1 cellular context compared by ENCODE assay signal in genomic region chrX:150693782-150694574, GRCh38.
A peak's percentile ranks its signal among the peaks of the same experiment; 100 is the strongest.
TF ChIP-seq lines count a peak whose summit lies in the region.

No MANE protein-coding gene starts in this region.

TF ChIP-seq in HEK293, 187 proteins besides CTCF, POLR2A, EP300 and RAD21 (continued from another document and continues in another):
- TF ChIP-seq ZNF280D (tag by site-specific recombination; IDR thresholded peaks at IDR 0.05) (no peak), ZBTB6 (tag by site-specific recombination; IDR thresholded peaks at IDR 0.05) (no peak), GFI1B (tag by site-specific recombination; IDR thresholded peaks at IDR 0.05) (no peak), ZNF658 (tag by site-specific recombination; IDR thresholded peaks at IDR 0.05) (no peak), ZNF26 (tag by site-specific recombination; IDR thresholded peaks at IDR 0.05) (no peak), PATZ1 (tag by site-specific recombination; IDR thresholded peaks at IDR 0.05) (peak; percentile 68), ZIC2 (tag by site-specific recombination; IDR thresholded peaks at IDR 0.05) (peak; percentile 37; the same call in 1 of the 2 replicates), ZNF621 (tag by site-specific recombination; IDR thresholded peaks at IDR 0.05) (no peak), ZNF747 (tag by site-specific recombination; IDR thresholded peaks at IDR 0.05) (no peak), ZNF266 (tag by site-specific recombination; IDR thresholded peaks at IDR 0.05; ENCODE audit: low read depth) (no peak), ZBTB44 (tag by site-specific recombination; IDR thresholded peaks at IDR 0.05) (no peak), ZNF157 (tag by site-specific recombination; IDR thresholded peaks at IDR 0.05) (no peak), ZNF324 (tag by site-specific recombination; IDR thresholded peaks at IDR 0.05) (no peak), KLF9 (tag by site-specific recombination; IDR thresholded peaks at IDR 0.05; ENCODE audit: low read depth) (no peak), ZNF155 (tag by site-specific recombination; IDR thresholded peaks at IDR 0.05) (no peak), ZNF48 (tag by site-specific recombination; IDR thresholded peaks at IDR 0.05) (no peak), ZNF785 (tag by site-specific recombination; IDR thresholded peaks at IDR 0.05) (no peak), ZNF610 (tag by site-specific recombination; IDR thresholded peaks at IDR 0.05; ENCODE audit: borderline replicate concordance) (no peak), ZNF596 (tag by site-specific recombination; IDR thresholded peaks at IDR 0.05) (no peak), ZNF704 (tag by site-specific recombination; IDR thresholded peaks at IDR 0.05) (no peak), ZNF776 (tag by site-specific recombination; IDR thresholded peaks at IDR 0.05; ENCODE audit: borderline replicate concordance) (no peak), ZNF175 (tag by site-specific recombination; IDR thresholded peaks at IDR 0.05) (no peak), IKZF3 (tag by site-specific recombination; IDR thresholded peaks at IDR 0.05) (no peak), ZNF302 (tag by site-specific recombination; IDR thresholded peaks at IDR 0.05; ENCODE audit: low read depth) (no peak), HIC1 (tag by site-specific recombination; IDR thresholded peaks at IDR 0.05) (0 out of 2 replicates have a peak, but pooled peaks have one; percentile 40), ZNF148 (tag by site-specific recombination; IDR thresholded peaks at IDR 0.05; ENCODE audit: borderline replicate concordance) (no peak), ZNF513 (tag by site-specific recombination; IDR thresholded peaks at IDR 0.05) (no peak), REPIN1 (tag by site-specific recombination; IDR thresholded peaks at IDR 0.05; ENCODE audit: low read depth) (no peak), ZNF521 (tag by site-specific recombination; IDR thresholded peaks at IDR 0.05) (no peak), ZNF664 (tag by site-specific recombination; IDR thresholded peaks at IDR 0.05) (no peak), EGR2 (tag by site-specific recombination; IDR thresholded peaks at IDR 0.05; ENCODE audit: low read depth) (no peak), ZNF114 (tag by site-specific recombination; IDR thresholded peaks at IDR 0.05) (no peak), OSR2 (tag by site-specific recombination; IDR thresholded peaks at IDR 0.05) (no peak), BCL11B (tag by site-specific recombination; IDR thresholded peaks at IDR 0.05; ENCODE audit: low read depth) (no peak), ZNF311 (tag by site-specific recombination; IDR thresholded peaks at IDR 0.05; ENCODE audit: borderline replicate concordance) (no peak), ZSCAN16 (tag by site-specific recombination; IDR thresholded peaks at IDR 0.05) (no peak), ZNF214 (tag by site-specific recombination; IDR thresholded peaks at IDR 0.05; ENCODE audit: borderline replicate concordance) (no peak), ZBTB10 (tag by site-specific recombination; IDR thresholded peaks at IDR 0.05) (peak; percentile 36; the same call in 1 of the 2 replicates), YY2 (tag by site-specific recombination; IDR thresholded peaks at IDR 0.05) (no peak), ZNF580 (tag by site-specific recombination; IDR thresholded peaks at IDR 0.05) (no peak), SP7 (tag by site-specific recombination; IDR thresholded peaks at IDR 0.05) (peak; percentile 35), ZNF37A (tag by site-specific recombination; IDR thresholded peaks at IDR 0.05) (no peak), RBAK (tag by site-specific recombination; IDR thresholded peaks at IDR 0.05) (no peak)
